Comparison of ENCODE assay signal across 2 cellular contexts in the genomic region with DNA sequence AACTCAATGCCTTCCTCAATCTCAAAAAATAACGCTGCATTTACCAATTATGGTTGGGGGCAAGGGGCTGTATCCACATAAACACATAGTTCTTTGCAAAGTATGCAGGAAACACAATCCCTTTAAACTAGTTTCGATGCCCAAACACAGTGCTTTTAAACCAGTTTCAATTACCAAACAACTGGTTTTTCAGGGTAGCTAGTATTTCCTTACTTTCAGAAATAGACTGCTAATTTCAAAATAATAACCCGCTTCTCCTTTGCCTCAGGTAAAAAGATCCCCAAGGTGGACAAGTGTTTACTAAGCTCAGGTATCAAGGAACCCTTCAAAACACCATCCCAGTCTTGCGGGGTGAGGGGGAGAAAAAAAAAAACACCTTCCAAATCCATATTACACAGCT.
TF ChIP-seq lines count a peak whose summit lies in the region.

No MANE protein-coding gene starts in this region.

TF ChIP-seq in A549, 52 proteins besides CTCF, POLR2A, EP300 and RAD21 (continued from another document):
- no peak for TF ChIP-seq CHD4 (IDR thresholded peaks at IDR 0.05; ENCODE audit: borderline replicate concordance)
- TF ChIP-seq HOXB13 (CRISPR knock-in tag; IDR thresholded peaks at IDR 0.05; ENCODE audit: low read depth), result no peak
- no peak for TF ChIP-seq HEYL (CRISPR knock-in tag; IDR thresholded peaks at IDR 0.05)
- TF ChIP-seq NR3C1 (IDR thresholded peaks at IDR 0.05), result no peak
- TF ChIP-seq JUN (IDR thresholded peaks at IDR 0.05), result no peak
- TF ChIP-seq EHMT2 (IDR thresholded peaks at IDR 0.05; ENCODE audit: low read depth), result no peak
- TF ChIP-seq HOXA7 (CRISPR knock-in tag; IDR thresholded peaks at IDR 0.05), result no peak
- TF ChIP-seq, protein P1, sequence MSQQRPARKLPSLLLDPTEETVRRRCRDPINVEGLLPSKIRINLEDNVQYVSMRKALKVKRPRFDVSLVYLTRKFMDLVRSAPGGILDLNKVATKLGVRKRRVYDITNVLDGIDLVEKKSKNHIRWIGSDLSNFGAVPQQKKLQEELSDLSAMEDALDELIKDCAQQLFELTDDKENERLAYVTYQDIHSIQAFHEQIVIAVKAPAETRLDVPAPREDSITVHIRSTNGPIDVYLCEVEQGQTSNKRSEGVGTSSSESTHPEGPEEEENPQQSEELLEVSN (IDR thresholded peaks at IDR 0.05; ENCODE audit: borderline replicate concordance, low read depth), result no peak
- no peak for TF ChIP-seq FOSB (CRISPR knock-in tag; IDR thresholded peaks at IDR 0.05)

TF ChIP-seq in HEK293, 187 proteins besides CTCF, POLR2A, EP300 and RAD21 (continued from another document):
- TF ChIP-seq, protein P2, sequence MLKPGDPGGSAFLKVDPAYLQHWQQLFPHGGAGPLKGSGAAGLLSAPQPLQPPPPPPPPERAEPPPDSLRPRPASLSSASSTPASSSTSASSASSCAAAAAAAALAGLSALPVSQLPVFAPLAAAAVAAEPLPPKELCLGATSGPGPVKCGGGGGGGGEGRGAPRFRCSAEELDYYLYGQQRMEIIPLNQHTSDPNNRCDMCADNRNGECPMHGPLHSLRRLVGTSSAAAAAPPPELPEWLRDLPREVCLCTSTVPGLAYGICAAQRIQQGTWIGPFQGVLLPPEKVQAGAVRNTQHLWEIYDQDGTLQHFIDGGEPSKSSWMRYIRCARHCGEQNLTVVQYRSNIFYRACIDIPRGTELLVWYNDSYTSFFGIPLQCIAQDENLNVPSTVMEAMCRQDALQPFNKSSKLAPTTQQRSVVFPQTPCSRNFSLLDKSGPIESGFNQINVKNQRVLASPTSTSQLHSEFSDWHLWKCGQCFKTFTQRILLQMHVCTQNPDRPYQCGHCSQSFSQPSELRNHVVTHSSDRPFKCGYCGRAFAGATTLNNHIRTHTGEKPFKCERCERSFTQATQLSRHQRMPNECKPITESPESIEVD (tag by site-specific recombination; IDR thresholded peaks at IDR 0.05), result peak; percentile 16; the same call in 1 of the 2 replicates
TF ChIP-seq in HEK293: peak in this region for 1.
